In genomic region chr7:129742267-129742666, GRCh38 we compare ENCODE assay signal across 13 cellular contexts.
A peak's percentile ranks its signal among the peaks of the same experiment; 100 is the strongest.
DNase-seq lines count a peak whose midpoint lies in the region; ATAC-seq, FAIRE-seq and TF ChIP-seq lines count a peak whose summit lies in the region.
"Had no signal": no experiment of that assay in that cellular context is flagged by ENCODE, and none has a peak within 500 bp of the region (broad histone marks: within the 10 kb centered on the region; RNA-seq: fewer than 3 reads in every experiment).

No MANE protein-coding gene starts in this region.

- peaks cover 3% of the 10 kb centered on the region for H3K36me3 ChIP-seq in right atrium auricular region
- H3K36me3 ChIP-seq in K562 (ENCODE audit: control insufficient read depth, insufficient read depth, low read length) = peaks cover 7% of the 10 kb centered on the region; the same call in 2 of the 3 replicates
- no peaks in the 10 kb centered on the region for H3K36me3 ChIP-seq in gastrocnemius medialis

- H3K27ac ChIP-seq in right atrium auricular region (peak overlapping the region in 1 of 2 donors; percentile 65), K562 (ENCODE audit: extremely low read depth, low read depth, low read length) (no peak overlapping the region), gastrocnemius medialis (peak overlapping the region in 3 of 4 donors; percentile 87 to 93 (median 91))
- H3K27ac ChIP-seq: SJSA1 had no signal

- H3K4me3 ChIP-seq in right atrium auricular region = no peak overlapping the region
- H3K4me3 ChIP-seq in K562 = no peak overlapping the region
- H3K4me3 ChIP-seq in gastrocnemius medialis = no peak overlapping the region
- H3K4me3 ChIP-seq: SJSA1 had no signal

- ATAC-seq in left cardiac atrium = peak; percentile 62 to 79
- ATAC-seq in K562 = no peak
- no peak for ATAC-seq in gastrocnemius medialis
- no peak for ATAC-seq in left lobe of liver

- TF ChIP-seq RAD21 in K562 (CRISPR knock-in tag; conservative IDR thresholded peaks at IDR 0.05 in 1 of 2, IDR thresholded peaks at IDR 0.05 in 1 of 2) = no peak

- TF ChIP-seq EP300 in K562 (IDR thresholded peaks at IDR 0.05; ENCODE audit: low read length) = no peak

- DNase-seq in NCI-H2029 (lab: John Stamatoyannopoulos, UW) (peak; percentile 15), NCI-H2029 treated with DMSO at 0.1 percent for 48 hours (lab: John Stamatoyannopoulos, UW) (no peak), left cardiac atrium (no peak), right atrium auricular region (ENCODE audit: low spot score) (no peak), K562 (ENCODE audit: extremely low read depth in 1 of 4, low spot score in 3 of 4) (no peak), gastrocnemius medialis (no peak), cortex of kidney (lab: John Stamatoyannopoulos, UW) (no peak), left lobe of liver (ENCODE audit: low spot score) (no peak)
- DNase-seq: Caco-2, HCEC 1CT, NCI-H226, SW 1271 had no signal

- CTCF ChIA-PET in K562 (lab: Yijun Ruan, JAX; ENCODE audit: low intra/inter-chr PET ratio) = no interaction called here

- no peak for TF ChIP-seq CTCF in right atrium auricular region (IDR thresholded peaks at IDR 0.05)
- no peak for TF ChIP-seq CTCF in K562 (IDR thresholded peaks at IDR 0.05 in 2 of 3, conservative IDR thresholded peaks at IDR 0.05 in 1 of 3; ENCODE audit: insufficient read depth in 2 of 3, low read depth in 1 of 3, low read length in 3 of 3)
- no peak for TF ChIP-seq CTCF in gastrocnemius medialis (IDR thresholded peaks at IDR 0.05 in 4 of 5, conservative IDR thresholded peaks at IDR 0.05 in 1 of 5)

- POLR2A ChIA-PET in K562 (lab: Yijun Ruan, JAX) = no interaction called here

- H3K79me2 ChIP-seq in K562 (ENCODE audit: control insufficient read depth, insufficient read depth, low read length) = no peaks in the 10 kb centered on the region

- WGBS in K562 (ENCODE audit: insufficient coverage, low coverage, missing lambda C conversion rate) = 71% methylated on average over 5 of the region's 5 CpGs

- no peak overlapping the region for H2AFZ ChIP-seq in K562 (ENCODE audit: low read depth, low read length)

- in situ Hi-C loops in K562 (cut with MboI) (no loop called here), gastrocnemius medialis (cut with MboI; ENCODE audit: low sequenced_read_pairs in 4 of 4) (no loop called here)

- BruUV-seq in K562 (replicated peaks; lab: Mats Ljungman, UMichigan) = no TSS peak

- H3K4me1 ChIP-seq in right atrium auricular region (peaks cover 0 to 33% of the 10 kb centered on the region in 2 donors), K562 (replicated peaks in 1 of 2; ENCODE audit: control insufficient read depth in 2 of 2, insufficient read depth in 2 of 2, low read length in 2 of 2) (no peaks in the 10 kb centered on the region; a peak in 1 of 5 replicates), gastrocnemius medialis (peaks cover 44 to 48% of the 10 kb centered on the region in 2 donors)
- H3K4me1 ChIP-seq: Caco-2 had no signal

- no peak for TF ChIP-seq POLR2A in K562 (conservative IDR thresholded peaks at IDR 0.05)
- no peak for TF ChIP-seq POLR2A in gastrocnemius medialis (IDR thresholded peaks at IDR 0.05)

- FAIRE-seq in K562 (lab: Jason Lieb, UNC) = no peak

- H3K9me3 ChIP-seq in right atrium auricular region (no peaks in the 10 kb centered on the region), K562 (replicated peaks; ENCODE audit: control insufficient read depth, insufficient read depth, low read depth, low read length) (no peaks in the 10 kb centered on the region), gastrocnemius medialis (no peaks in the 10 kb centered on the region)
- H3K9me3 ChIP-seq: Caco-2, SJSA1 had no signal

- no peaks in the 10 kb centered on the region for H4K20me1 ChIP-seq in K562 (replicated peaks; ENCODE audit: control insufficient read depth, insufficient read depth, low read length)

- H3K27me3 ChIP-seq in right atrium auricular region (no peaks in the 10 kb centered on the region), K562 (ENCODE audit: control insufficient read depth in 2 of 2, insufficient read depth in 2 of 2, low read length in 2 of 2) (no peaks in the 10 kb centered on the region), gastrocnemius medialis (no peaks in the 10 kb centered on the region)
- H3K27me3 ChIP-seq: SJSA1 had no signal

- intact Hi-C loops in left cardiac atrium (cut with DNase I) = no loop called here
- intact Hi-C loops in K562 (cut with micrococcal nuclease) = no loop called here
- intact Hi-C loops in gastrocnemius medialis (cut with DNase I; ENCODE audit: low total_unique reads) = loop anchor here (5.0 kb wide), 2 partner anchors 210 to 280 kb away; partner anchors contain the start of gene UBE2H

- H3K9me1 ChIP-seq in K562 (ENCODE audit: control insufficient read depth, insufficient read depth, low read length) = no peaks in the 10 kb centered on the region

- no peak overlapping the region for H3K9ac ChIP-seq in K562 (ENCODE audit: insufficient read depth in 1 of 2, low read depth in 2 of 2, low read length in 2 of 2)

- H3K4me2 ChIP-seq in K562 (ENCODE audit: insufficient read depth, low read length) = no peak overlapping the region

TF ChIP-seq in K562, 482 proteins besides CTCF, POLR2A, EP300 and RAD21:
- TF ChIP-seq YBX1 (IDR thresholded peaks at IDR 0.05) = no peak
- no peak for TF ChIP-seq ELF2 (CRISPR knock-in tag; IDR thresholded peaks at IDR 0.05)
- TF ChIP-seq GATA2 (CRISPR knock-in tag; IDR thresholded peaks at IDR 0.05) = no peak
- no peak for TF ChIP-seq ZNF511 (CRISPR knock-in tag; IDR thresholded peaks at IDR 0.05)
- no peak for TF ChIP-seq POU5F1 (IDR thresholded peaks at IDR 0.05; ENCODE audit: borderline replicate concordance, low read depth, low read length, partially characterized antibody)
- peak; percentile 78 for TF ChIP-seq CREBBP (IDR thresholded peaks at IDR 0.05; ENCODE audit: low read depth, low read length)
- 0 out of 2 replicates have a peak, but pooled peaks have one; percentile 0 for TF ChIP-seq MAFG (tag; conservative IDR thresholded peaks at IDR 0.05)
- TF ChIP-seq TFE3 (CRISPR knock-in tag; IDR thresholded peaks at IDR 0.05) = no peak
- no peak for TF ChIP-seq ELK1 (CRISPR knock-in tag; IDR thresholded peaks at IDR 0.05)
- no peak for TF ChIP-seq ZNF23 (CRISPR knock-in tag; IDR thresholded peaks at IDR 0.05)
- TF ChIP-seq PHF8 (IDR thresholded peaks at IDR 0.05; ENCODE audit: borderline replicate concordance, low read length) = peak; percentile 5; the same call in 1 of the 2 replicates

Comparison
In these comparisons a context has a peak if more than half of its experiments do, and no peak if none do; other contexts are left out.
1. ATAC-seq: peak in left cardiac atrium (2 of 2); none in K562 (single experiment), gastrocnemius medialis (0 of 2) and left lobe of liver (single experiment).